16 cellular contexts compared by ENCODE assay signal in genomic region chr3:190616627-190617026, GRCh38.
DNase-seq lines count a peak whose midpoint lies in the region; ATAC-seq and TF ChIP-seq lines count a peak whose summit lies in the region.
"Had no signal": no experiment of that assay in that cellular context is flagged by ENCODE, and none has a peak within 500 bp of the region (broad histone marks: within the 10 kb centered on the region; RNA-seq: fewer than 3 reads in every experiment).

No MANE protein-coding gene starts in this region.

- DNase-seq in activated CD4-positive, alpha-beta T cell treated with anti-CD3 and anti-CD28 coated beads for 36 hours: peak; percentile 13
- no peak for DNase-seq in activated CD4-positive, alpha-beta T cell treated with anti-CD3 and anti-CD28 coated beads, Interleukin-2, amount 50 U/mL, for 1 hour
- peak; percentile 76 for DNase-seq in NB4 (ENCODE audit: low read depth)
- DNase-seq in colonic mucosa: no peak
- DNase-seq in amygdala (lab: John Stamatoyannopoulos, UW): no peak
- DNase-seq in posterior vena cava (ENCODE audit: low spot score): no peak
- DNase-seq: activated CD8-positive, alpha-beta memory T cell treated with anti-CD3 and anti-CD28 coated beads, Interleukin-2, amount 50 U/mL, for 4 hours; effector CD8-positive, alpha-beta T cell; HCEC 1CT; NCI-H2029 treated with DMSO at 0.1 percent for 48 hours; NCI-H748 treated with DMSO at 0.1 percent for 48 hours; occipital lobe; Right ventricle myocardium superior had no signal

- H3K4me1 ChIP-seq in neutrophil (ENCODE audit: control insufficient read depth in 1 of 2, insufficient read depth in 1 of 2, low read depth in 1 of 2, low read length in 1 of 2) (peaks cover 87 to 89% of the 10 kb centered on the region in 2 experiments), colonic mucosa (no peaks in the 10 kb centered on the region)

- no peaks in the 10 kb centered on the region for H3K27me3 Mint-ChIP-seq in activated CD4-positive, alpha-beta T cell treated with anti-CD3 and anti-CD28 coated beads for 36 hours
- no peaks in the 10 kb centered on the region for H3K27me3 Mint-ChIP-seq in activated T-helper 17 cell treated with anti-CD3 and anti-CD28 coated beads, Interleukin-2, amount 50 U/mL, for 72 hours

- H3K36me3 ChIP-seq in neutrophil: no peaks in the 10 kb centered on the region
- H3K36me3 ChIP-seq in colonic mucosa: no peaks in the 10 kb centered on the region

- peaks cover 6% of the 10 kb centered on the region for H3K9me3 Mint-ChIP-seq in activated CD4-positive, alpha-beta T cell treated with anti-CD3 and anti-CD28 coated beads for 36 hours (ENCODE audit: low read depth)
- peaks cover 5% of the 10 kb centered on the region for H3K9me3 Mint-ChIP-seq in activated T-helper 17 cell treated with anti-CD3 and anti-CD28 coated beads, Interleukin-2, amount 50 U/mL, for 72 hours

- H3K9me3 ChIP-seq in neutrophil (no peaks in the 10 kb centered on the region), colonic mucosa (no peaks in the 10 kb centered on the region)
- H3K9me3 ChIP-seq: body of pancreas had no signal

- peak overlapping the region; percentile 20 for H3K4me3 Mint-ChIP-seq in activated CD4-positive, alpha-beta T cell treated with anti-CD3 and anti-CD28 coated beads for 36 hours
- peak overlapping the region; percentile 54 for H3K4me3 Mint-ChIP-seq in activated T-helper 17 cell treated with anti-CD3 and anti-CD28 coated beads, Interleukin-2, amount 50 U/mL, for 72 hours

- H3K4me3 ChIP-seq in NB4 (ENCODE audit: low read depth, low read length) (no peak overlapping the region), neutrophil (ENCODE audit: low read depth in 1 of 2, low read length in 1 of 2) (peak overlapping the region; percentile 18 to 26), colonic mucosa (no peak overlapping the region)
- H3K4me3 ChIP-seq: body of pancreas had no signal

- TF ChIP-seq CTCF in NB4 (IDR thresholded peaks at IDR 0.05; ENCODE audit: low read depth, low read length): no peak
- no peak for TF ChIP-seq CTCF in neutrophil (IDR thresholded peaks at IDR 0.05)
- TF ChIP-seq CTCF in colonic mucosa (IDR thresholded peaks at IDR 0.05): no peak

- peak overlapping the region; percentile 91 for H3K27ac Mint-ChIP-seq in activated CD4-positive, alpha-beta T cell treated with anti-CD3 and anti-CD28 coated beads for 36 hours
- H3K27ac Mint-ChIP-seq in activated T-helper 17 cell treated with anti-CD3 and anti-CD28 coated beads, Interleukin-2, amount 50 U/mL, for 72 hours: peak overlapping the region; percentile 97

- CTCF ChIA-PET in activated CD4-positive, alpha-beta T cell treated with anti-CD3 and anti-CD28 coated beads for 36 hours (lab: Charles Lee): interaction anchor here (0.8 kb wide), 1 partner anchor 14 kb away, joined by 4 read pairs; no protein-coding TSS in a partner anchor

- H3K4me1 Mint-ChIP-seq in activated CD4-positive, alpha-beta T cell treated with anti-CD3 and anti-CD28 coated beads for 36 hours: peaks cover 62% of the 10 kb centered on the region
- peaks cover 33% of the 10 kb centered on the region for H3K4me1 Mint-ChIP-seq in activated T-helper 17 cell treated with anti-CD3 and anti-CD28 coated beads, Interleukin-2, amount 50 U/mL, for 72 hours

- intact Hi-C loops in activated CD4-positive, alpha-beta T cell treated with anti-CD3 and anti-CD28 coated beads for 36 hours (cut with DNase I, micrococcal nuclease): loop anchor here in 1 of 2 experiments (1.0 to 5.0 kb wide), 2 partner anchors 125 to 309 kb away; no protein-coding TSS in a partner anchor
- intact Hi-C loops in colonic mucosa (cut with DNase I): no loop called here
- intact Hi-C loops in posterior vena cava (cut with DNase I): no loop called here

- H3K27me3 ChIP-seq in neutrophil (no peaks in the 10 kb centered on the region), colonic mucosa (no peaks in the 10 kb centered on the region)
- H3K27me3 ChIP-seq: body of pancreas had no signal

- peaks cover 18% of the 10 kb centered on the region for H3K36me3 Mint-ChIP-seq in activated CD4-positive, alpha-beta T cell treated with anti-CD3 and anti-CD28 coated beads for 36 hours (ENCODE audit: low read depth)
- H3K36me3 Mint-ChIP-seq in activated T-helper 17 cell treated with anti-CD3 and anti-CD28 coated beads, Interleukin-2, amount 50 U/mL, for 72 hours (ENCODE audit: low read depth): peaks cover 29% of the 10 kb centered on the region

- no peak for TF ChIP-seq POLR2A in NB4 (IDR thresholded peaks at IDR 0.05; ENCODE audit: extremely low read depth, insufficient read length)

- no peak overlapping the region for H3K9ac ChIP-seq in colonic mucosa (ENCODE audit: low read depth in 2 of 2, low read length in 2 of 2)

- POLR2A ChIA-PET in activated CD4-positive, alpha-beta T cell treated with anti-CD3 and anti-CD28 coated beads for 36 hours (lab: Charles Lee): no interaction called here

- ATAC-seq in activated CD4-positive, alpha-beta T cell treated with anti-CD3 and anti-CD28 coated beads for 36 hours: no peak
- ATAC-seq in activated T-helper 17 cell treated with anti-CD3 and anti-CD28 coated beads, Interleukin-2, amount 50 U/mL, for 72 hours (replicated peaks): no peak
- ATAC-seq: body of pancreas had no signal

- H3K27ac ChIP-seq in neutrophil: peak overlapping the region; percentile 95
- no peak overlapping the region for H3K27ac ChIP-seq in colonic mucosa
- H3K27ac ChIP-seq: body of pancreas had no signal

Comparison
In these comparisons a context has a peak if more than half of its experiments do, and no peak if none do; other contexts are left out.
1. DNase-seq: peak in activated CD4-positive, alpha-beta T cell treated with anti-CD3 and anti-CD28 coated beads for 36 hours (single experiment) and NB4 (single experiment); none in activated CD4-positive, alpha-beta T cell treated with anti-CD3 and anti-CD28 coated beads, Interleukin-2, amount 50 U/mL, for 1 hour (single experiment), colonic mucosa (single experiment), amygdala (0 of 56) and posterior vena cava (single experiment).
2. H3K4me3 ChIP-seq: peak in neutrophil (2 of 2); none in NB4 (single experiment) and colonic mucosa (single experiment).